ENCODE assay signal across 18 cellular contexts in the genomic region with DNA sequence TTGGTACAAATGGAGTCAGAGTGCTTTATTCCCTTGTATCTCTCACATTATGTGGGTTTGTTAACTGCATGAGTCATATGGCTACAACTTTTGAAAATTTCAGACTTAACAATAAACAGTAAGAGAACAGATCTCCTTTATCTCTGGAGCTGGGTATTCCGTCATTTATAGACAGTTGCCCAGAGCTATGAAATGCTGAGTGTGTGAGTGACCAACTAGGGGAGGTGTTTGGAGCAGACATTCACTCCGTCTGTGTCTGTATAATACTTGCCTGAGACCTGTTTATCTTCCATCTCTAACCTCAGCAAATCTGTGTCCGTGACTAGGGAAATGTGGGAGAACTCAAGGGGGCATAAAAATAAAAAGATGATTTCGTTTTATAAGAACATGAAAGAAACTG.
DNase-seq lines count a peak whose midpoint lies in the region; ATAC-seq and TF ChIP-seq lines count a peak whose summit lies in the region.
"Had no signal": no experiment of that assay in that cellular context is flagged by ENCODE, and none has a peak within 500 bp of the region (broad histone marks: within the 10 kb centered on the region; RNA-seq: fewer than 3 reads in every experiment).

No MANE protein-coding gene starts in this region.

- CTCF ChIA-PET in naive thymus-derived CD4-positive, alpha-beta T cell (lab: Charles Lee), result no interaction called here

- H3K4me2 ChIP-seq in Loucy (ENCODE audit: low read depth, low read length, poor library complexity, severe bottlenecking), result peak overlapping the region; percentile 42
- H3K4me2 ChIP-seq: PC-9 had no signal

- no peaks in the 10 kb centered on the region for H3K9me3 ChIP-seq in Loucy (ENCODE audit: insufficient read depth, low read depth, low read length)
- no peaks in the 10 kb centered on the region for H3K9me3 ChIP-seq in naive thymus-derived CD4-positive, alpha-beta T cell (ENCODE audit: control insufficient read depth in 2 of 3, low read length in 3 of 3)
- H3K9me3 ChIP-seq: Caco-2, sigmoid colon had no signal

- no peaks in the 10 kb centered on the region for H4K20me1 ChIP-seq in Loucy (ENCODE audit: insufficient read depth, low read length, poor library complexity, severe bottlenecking)

- no peaks in the 10 kb centered on the region for H3K27me3 ChIP-seq in Loucy (ENCODE audit: insufficient read depth, low read length, poor library complexity, severe bottlenecking)
- no peaks in the 10 kb centered on the region for H3K27me3 ChIP-seq in naive thymus-derived CD4-positive, alpha-beta T cell (ENCODE audit: control insufficient read depth in 2 of 2, insufficient read depth in 2 of 2, low read length in 2 of 2)
- H3K27me3 ChIP-seq: sigmoid colon had no signal

- intact Hi-C loops in naive thymus-derived CD4-positive, alpha-beta T cell (cut with micrococcal nuclease), result no loop called here

- peaks cover 0 to 5% (median 2%) of the 10 kb centered on the region in 5 donors for H3K27me3 Mint-ChIP-seq in naive thymus-derived CD4-positive, alpha-beta T cell

- no peaks in the 10 kb centered on the region for H3K79me2 ChIP-seq in Loucy (ENCODE audit: insufficient read depth, low read length)

- no peak overlapping the region for H3K9ac ChIP-seq in Loucy (ENCODE audit: low read depth, low read length, poor library complexity, severe bottlenecking)

- H3K27ac ChIP-seq in naive thymus-derived CD4-positive, alpha-beta T cell (ENCODE audit: low read depth, low read length), result no peak overlapping the region
- H3K27ac ChIP-seq: PC-9, sigmoid colon had no signal

- H3K9me3 Mint-ChIP-seq in naive thymus-derived CD4-positive, alpha-beta T cell, result peaks cover 0 to 5% (median 0%) of the 10 kb centered on the region in 11 donors
- H3K9me3 Mint-ChIP-seq: T-helper 1 cell treated with Interleukin-12 subunit alpha and Interleukin-12 subunit beta and Interleukin-4 antibody, amounts not matched to agents 30 μg/mL and 1 μg/mL, for 36 hours had no signal

- no peak overlapping the region for H2AFZ ChIP-seq in Loucy (ENCODE audit: low read length)
- H2AFZ ChIP-seq: PC-9 had no signal

- H3K4me1 ChIP-seq in Loucy (ENCODE audit: insufficient read depth, low read length, poor library complexity, severe bottlenecking), result peaks cover 36% of the 10 kb centered on the region
- no peaks in the 10 kb centered on the region for H3K4me1 ChIP-seq in naive thymus-derived CD4-positive, alpha-beta T cell (ENCODE audit: control insufficient read depth in 2 of 2, insufficient read depth in 2 of 2, low read length in 2 of 2)
- H3K4me1 ChIP-seq: Caco-2 had no signal

- H3K36me3 Mint-ChIP-seq in naive thymus-derived CD4-positive, alpha-beta T cell, result no peaks in the 10 kb centered on the region
- H3K36me3 Mint-ChIP-seq: naive thymus-derived CD8-positive, alpha-beta T cell had no signal

- H3K4me1 Mint-ChIP-seq in naive thymus-derived CD4-positive, alpha-beta T cell, result no peaks in the 10 kb centered on the region

- DNase-seq in A172 (ENCODE audit: low spot score) (peak; percentile 69), cardiac fibroblast (ENCODE audit: low read depth in 2 of 2) (peak; percentile 67 to 76), medulla oblongata (ENCODE audit: extremely low spot score) (peak; percentile 61)
- no peak for DNase-seq in effector CD4-positive, alpha-beta T cell
- no peak for DNase-seq in naive thymus-derived CD4-positive, alpha-beta T cell
- DNase-seq: activated CD4-positive, alpha-beta T cell treated with anti-CD3 and anti-CD28 coated beads for 4 hours; activated T-cell treated with anti-CD3 and anti-CD28 coated beads, Interleukin-2, amount 50 U/mL, for 1 hour; Caco-2; kidney; naive thymus-derived CD8-positive, alpha-beta T cell; NCI-H1105; NCI-H510A treated with DMSO at 0.1 percent for 48 hours; PC-9; sigmoid colon had no signal

- H3K4me3 Mint-ChIP-seq in naive thymus-derived CD4-positive, alpha-beta T cell, result no peak overlapping the region
- H3K4me3 Mint-ChIP-seq: naive thymus-derived CD8-positive, alpha-beta T cell; T-helper 1 cell treated with Interleukin-12 subunit alpha and Interleukin-12 subunit beta and Interleukin-4 antibody, amounts not matched to agents 30 μg/mL and 1 μg/mL, for 36 hours had no signal

- no peak overlapping the region for H3K27ac Mint-ChIP-seq in naive thymus-derived CD4-positive, alpha-beta T cell
- H3K27ac Mint-ChIP-seq: T-helper 1 cell treated with Interleukin-12 subunit alpha and Interleukin-12 subunit beta and Interleukin-4 antibody, amounts not matched to agents 30 μg/mL and 1 μg/mL, for 36 hours had no signal

- POLR2A ChIA-PET in naive thymus-derived CD4-positive, alpha-beta T cell (lab: Charles Lee), result no interaction called here

- H3K4me3 ChIP-seq in Loucy (ENCODE audit: low read length, poor library complexity, severe bottlenecking) (no peak overlapping the region), cardiac fibroblast (replicated peaks in 1 of 2; ENCODE audit: low read depth in 2 of 2, low read length in 2 of 2) (no peak overlapping the region)
- no peak overlapping the region for H3K4me3 ChIP-seq in naive thymus-derived CD4-positive, alpha-beta T cell (ENCODE audit: low read length)
- H3K4me3 ChIP-seq: PC-9, sigmoid colon had no signal

- no peaks in the 10 kb centered on the region for H3K9me2 ChIP-seq in Loucy (replicated peaks; ENCODE audit: low read depth, low read length)

- no peak for ATAC-seq in naive thymus-derived CD4-positive, alpha-beta T cell
- no peak for ATAC-seq in HG03521 (IDR thresholded peaks at IDR 0.05; ENCODE audit: unreplicated experiment)
- no peak for ATAC-seq in GM21367 (IDR thresholded peaks at IDR 0.05; ENCODE audit: unreplicated experiment)
- ATAC-seq: naive thymus-derived CD8-positive, alpha-beta T cell had no signal

- H3F3A ChIP-seq in Loucy (ENCODE audit: low read depth), result peaks cover 6% of the 10 kb centered on the region

- TF ChIP-seq CTCF in Loucy (conservative IDR thresholded peaks at IDR 0.05; ENCODE audit: low read length), result no peak
- no peak for TF ChIP-seq CTCF in cardiac fibroblast (IDR thresholded peaks at IDR 0.05; ENCODE audit: low read depth, low read length)

- H3K36me3 ChIP-seq in Loucy (ENCODE audit: insufficient read depth, low read length), result no peaks in the 10 kb centered on the region
- no peaks in the 10 kb centered on the region for H3K36me3 ChIP-seq in naive thymus-derived CD4-positive, alpha-beta T cell (ENCODE audit: control insufficient read depth in 2 of 3, insufficient read depth in 3 of 3, low read length in 3 of 3)
- H3K36me3 ChIP-seq: sigmoid colon had no signal

Comparison
In these comparisons a context has a peak if more than half of its experiments do, and no peak if none do; other contexts are left out.
1. DNase-seq: peak in A172 (single experiment), cardiac fibroblast (2 of 2) and medulla oblongata (single experiment); none in effector CD4-positive, alpha-beta T cell (single experiment) and naive thymus-derived CD4-positive, alpha-beta T cell (0 of 9).